ENCODE assay signal across 17 cellular contexts in genomic region chr9:76463211-76463610, GRCh38. TPM values are rescaled to one million over a fixed set of nuclear protein-coding genes. Genes with fewer than 3 reads are reported as not detected.
A peak's percentile ranks its signal among the peaks of the same experiment; 100 is the strongest.
DNase-seq lines count a peak whose midpoint lies in the region; ATAC-seq and TF ChIP-seq lines count a peak whose summit lies in the region.
"Had no signal": no experiment of that assay in that cellular context is flagged by ENCODE, and none has a peak within 500 bp of the region (broad histone marks: within the 10 kb centered on the region; RNA-seq: fewer than 3 reads in every experiment).

No MANE protein-coding gene starts in this region.

- intact Hi-C loops in MCF 10A (cut with micrococcal nuclease) (no loop called here), breast epithelium (cut with DNase I; ENCODE audit: low total_unique reads) (loop anchor here (2.0 to 10.0 kb wide), 2 partner anchors 18 to 1232 kb away; no protein-coding TSS in a partner anchor), head of caudate nucleus (cut with DNase I) (no loop called here), tibial artery (cut with DNase I; ENCODE audit: low total_unique reads) (no loop called here)

- H3K27me3 Mint-ChIP-seq in MCF 10A (ENCODE audit: insufficient read depth, unreplicated experiment): no peaks in the 10 kb centered on the region

- no peak for TF ChIP-seq CTCF in MCF 10A (IDR thresholded peaks at IDR 0.05; ENCODE audit: unreplicated experiment)
- TF ChIP-seq CTCF in breast epithelium (IDR thresholded peaks at IDR 0.05): no peak
- no peak for TF ChIP-seq CTCF in tibial artery (IDR thresholded peaks at IDR 0.05)
- TF ChIP-seq CTCF in GM20000 (IDR thresholded peaks at IDR 0.05; ENCODE audit: extremely low read depth, missing control alignments): no peak

- no peak overlapping the region for H3K4me3 Mint-ChIP-seq in MCF 10A (ENCODE audit: unreplicated experiment)

- H3K27ac ChIP-seq in breast epithelium: no peak overlapping the region
- H3K27ac ChIP-seq in tibial artery: no peak overlapping the region
- H3K27ac ChIP-seq: esophagus squamous epithelium, pancreas had no signal

- H3K9me3 ChIP-seq in breast epithelium (no peaks in the 10 kb centered on the region), tibial artery (no peaks in the 10 kb centered on the region)
- H3K9me3 ChIP-seq: esophagus squamous epithelium, pancreas had no signal

- no peaks in the 10 kb centered on the region for H3K27me3 ChIP-seq in breast epithelium
- H3K27me3 ChIP-seq in tibial artery: peaks cover 0 to under 1% of the 10 kb centered on the region in 2 donors
- H3K27me3 ChIP-seq: esophagus squamous epithelium, pancreas had no signal

- H3K36me3 ChIP-seq in breast epithelium (no peaks in the 10 kb centered on the region), tibial artery (no peaks in the 10 kb centered on the region)
- H3K36me3 ChIP-seq: esophagus squamous epithelium, pancreas had no signal

- H3K4me1 ChIP-seq in breast epithelium: no peaks in the 10 kb centered on the region
- H3K4me1 ChIP-seq in tibial artery: peaks cover 0 to 20% (median 10%) of the 10 kb centered on the region in 4 donors

- H3K4me1 Mint-ChIP-seq in MCF 10A (ENCODE audit: insufficient read depth, unreplicated experiment): peaks cover 12% of the 10 kb centered on the region

- peaks cover 20% of the 10 kb centered on the region for H3K36me3 Mint-ChIP-seq in MCF 10A (ENCODE audit: insufficient read depth, unreplicated experiment)

- H3K9me3 Mint-ChIP-seq in MCF 10A (ENCODE audit: unreplicated experiment): no peaks in the 10 kb centered on the region

- no peak for TF ChIP-seq POLR2A in breast epithelium (IDR thresholded peaks at IDR 0.05)

- ATAC-seq in HG02763 (IDR thresholded peaks at IDR 0.05; ENCODE audit: unreplicated experiment) (peak; percentile 40), HG03521 (IDR thresholded peaks at IDR 0.05; ENCODE audit: unreplicated experiment) (peak; percentile 32)
- ATAC-seq: left cardiac atrium, pancreas had no signal

- BruUV-seq in MCF 10A (replicated peaks; lab: Mats Ljungman, UMichigan): no TSS peak

- CTCF ChIA-PET in MCF 10A (lab: Yijun Ruan, JAX): interaction anchor here (0.6 to 1.8 kb wide), 3 partner anchors 43 to 1482 kb away, joined by 3 to 10 read pairs (median 3); no protein-coding TSS in a partner anchor

- POLR2A ChIA-PET in MCF 10A (lab: Yijun Ruan, JAX): interaction anchor here (1.6 kb wide), 1 partner anchor 12 kb away, joined by 4 read pairs; no protein-coding TSS in a partner anchor

- DNase-seq in MCF 10A (ENCODE audit: unreplicated experiment): no peak
- no peak for DNase-seq in breast epithelium (ENCODE audit: low spot score in 2 of 2)
- no peak for DNase-seq in head of caudate nucleus
- no peak for DNase-seq in SHP77 treated with DMSO at 0.1 percent for 48 hours (lab: John Stamatoyannopoulos, UW)
- DNase-seq in tibial artery: no peak
- no peak for DNase-seq in GM20000 (ENCODE audit: low spot score)
- DNase-seq: activated CD4-positive, CD25-positive, alpha-beta regulatory T cell treated with anti-CD3 and anti-CD28 coated beads, Interleukin-2, amount 50 U/mL, for 72 hours; activated effector memory CD4-positive, alpha-beta T cell treated with anti-CD3 and anti-CD28 coated beads, Interleukin-2, amount 50 U/mL, for 16 hours; DMS 273 treated with DMSO at 0.1 percent for 48 hours; esophagus squamous epithelium; left cardiac atrium; pancreas; Right ventricle myocardium superior; stimulated activated CD4-positive, alpha-beta T cell treated with anti-CD3 and anti-CD28 coated beads, Interleukin-4, amount 100 ng/mL, for 24 hours; substantia nigra had no signal

- H3K4me3 ChIP-seq in breast epithelium (no peak overlapping the region), tibial artery (no peak overlapping the region)
- H3K4me3 ChIP-seq: esophagus squamous epithelium, pancreas had no signal

- peak overlapping the region; percentile 46 for H3K27ac Mint-ChIP-seq in MCF 10A (ENCODE audit: low read depth, unreplicated experiment)

RNA-seq across cellular contexts. Expression of gene GCNT1, which starts 4.2 kb away (rescaled TPM):
- total RNA-seq in MCF 10A (2022): 11.5 and 12.4 TPM in 2 replicates
- 10 to 100 TPM in 2 of 3 donors, 1 to 10 TPM in 1; 7.9 to 16.5 (median 10.1) TPM for total RNA-seq in breast epithelium
